In genomic region chr2:130518516-130519135, GRCh38 we compare ENCODE assay signal across 5 cellular contexts. TPM values are rescaled to one million over a fixed set of nuclear protein-coding genes. Genes with fewer than 3 reads are reported as not detected.
"Had no signal": no experiment of that assay in that cellular context is flagged by ENCODE, and none has a peak within 500 bp of the region (broad histone marks: within the 10 kb centered on the region; RNA-seq: fewer than 3 reads in every experiment).

No MANE protein-coding gene starts in this region.

RNA-seq across cellular contexts. Expression of gene CFC1B, which starts 2.4 kb away (rescaled TPM):
- total RNA-seq: GM23338, H1, H9, HT-29, IMR-90 had no signal
- polyA plus RNA-seq: GM23338, IMR-90 had no signal

RNA-seq across cellular contexts. Expression of gene POTEI, which starts 9.5 kb away (rescaled TPM):
- total RNA-seq: IMR-90 had no signal
- polyA plus RNA-seq: IMR-90 had no signal
